35 cellular contexts compared by ENCODE assay signal in the genomic region with DNA sequence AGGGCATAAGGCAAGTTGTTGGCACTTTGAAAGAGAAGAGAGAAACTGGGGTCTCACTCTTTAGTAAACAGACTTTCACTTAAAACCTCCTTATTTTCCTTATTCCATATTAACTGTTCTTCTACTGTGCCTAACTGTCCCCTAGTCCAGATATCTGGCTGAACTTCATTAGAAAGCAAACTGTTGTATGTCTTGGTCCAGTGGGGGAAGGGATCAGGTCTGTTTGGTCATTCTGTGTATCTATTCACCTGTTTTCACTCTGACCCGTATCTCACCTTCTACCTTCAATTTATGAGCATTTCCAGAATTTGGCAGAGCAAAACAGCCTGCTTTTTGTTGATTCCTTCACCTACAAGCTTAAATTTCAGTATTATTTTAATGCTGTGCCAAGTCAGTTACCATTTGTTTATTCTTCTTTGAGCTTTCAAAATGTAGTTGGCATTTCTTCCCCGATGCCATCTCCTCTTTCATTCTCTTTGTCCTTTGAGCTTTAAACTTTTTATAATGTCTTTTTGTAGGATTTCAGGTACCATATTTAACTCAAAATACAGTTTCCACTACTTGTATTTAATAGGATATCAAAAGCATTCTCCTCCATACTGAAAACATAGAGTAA.
"Had no signal": no experiment of that assay in that cellular context is flagged by ENCODE, and none has a peak within 500 bp of the region (broad histone marks: within the 10 kb centered on the region; RNA-seq: fewer than 3 reads in every experiment).

No MANE protein-coding gene starts in this region.

- H3K36me3 Mint-ChIP-seq: activated CD8-positive, alpha-beta memory T cell treated with anti-CD3 and anti-CD28 coated beads, Interleukin-2, amount 10 ng/mL, durations not matched to agents 7 days and 5 days; activated naive CD4-positive, alpha-beta T cell treated with anti-CD3 and anti-CD28 coated beads, Interleukin-2, amount 10 ng/mL, durations not matched to agents 7 days and 5 days; activated naive CD4-positive, alpha-beta T cell treated with anti-CD3 and anti-CD28 coated beads, Interleukin-2, amount 50 U/mL, for 24 hours; activated naive CD8-positive, alpha-beta T cell; activated naive CD8-positive, alpha-beta T cell treated with anti-CD3 and anti-CD28 coated beads, Interleukin-2, amount 10 ng/mL, durations not matched to agents 7 days and 5 days; brain had no signal

- H3K36me3 ChIP-seq: ascending aorta, cardiac muscle cell had no signal

- H3K27me3 ChIP-seq: ascending aorta, cardiac muscle cell had no signal

- H3K9me3 ChIP-seq: ascending aorta had no signal

- H3K4me1 ChIP-seq: ascending aorta had no signal

- H3K9me3 Mint-ChIP-seq: activated CD4-positive, alpha-beta T cell treated with anti-CD3 and anti-CD28 coated beads, Interleukin-2, amount 10 ng/mL, durations not matched to agents 24 days and 14 days; activated naive CD4-positive, alpha-beta T cell treated with anti-CD3 and anti-CD28 coated beads, Interleukin-2, amount 10 ng/mL, durations not matched to agents 7 days and 5 days; activated T-helper 2 cell treated with anti-CD3 and anti-CD28 coated beads, Interferon-gamma antibody, Interleukin-2, Interleukin-4, amounts not matched to agents 10 μg/mL and 5 μg/mL and 100 μg/mL, durations not matched to agents 14 hours and 24 hours and 36 hours; brain; T-helper 2 cell treated with Interferon-gamma antibody and Interleukin-4, amounts not matched to agents 5 μg/mL and 100 μg/mL, for 36 hours had no signal

- ATAC-seq: activated CD8-positive, alpha-beta memory T cell treated with anti-CD3 and anti-CD28 coated beads, Interleukin-2, amount 10 ng/mL, durations not matched to agents 7 days and 5 days; activated CD8-positive, alpha-beta T cell treated with anti-CD3 and anti-CD28 coated beads, Interleukin-2, amount 10 ng/mL, durations not matched to agents 7 days and 5 days; activated naive CD8-positive, alpha-beta T cell treated with anti-CD3 and anti-CD28 coated beads, Interleukin-2, amount 50 U/mL, for 24 hours had no signal

- H3K27me3 Mint-ChIP-seq: activated B cell treated with CpG ODN at 0.5 μM for 24 hours; activated CD4-positive, alpha-beta memory T cell treated with anti-CD3 and anti-CD28 coated beads, Interleukin-2, amount 10 ng/mL, durations not matched to agents 7 days and 5 days; activated CD4-positive, alpha-beta T cell treated with anti-CD3 and anti-CD28 coated beads, Interleukin-2, amount 10 ng/mL, durations not matched to agents 24 days and 14 days; activated CD8-positive, alpha-beta memory T cell treated with anti-CD3 and anti-CD28 coated beads, Interleukin-2, amount 10 ng/mL, durations not matched to agents 7 days and 5 days; activated naive CD4-positive, alpha-beta T cell treated with anti-CD3 and anti-CD28 coated beads, Interleukin-2, amount 50 U/mL, for 24 hours; activated naive CD8-positive, alpha-beta T cell; activated naive CD8-positive, alpha-beta T cell treated with anti-CD3 and anti-CD28 coated beads, Interleukin-2, amount 10 ng/mL, durations not matched to agents 7 days and 5 days; activated naive CD8-positive, alpha-beta T cell treated with anti-CD3 and anti-CD28 coated beads, Interleukin-2, amount 50 U/mL, for 24 hours; activated T-cell treated with anti-CD3 and anti-CD28 coated beads, Interleukin-2, amount 50 U/mL, for 24 hours; brain; central memory CD8-positive, alpha-beta T cell had no signal

- H3K4me3 Mint-ChIP-seq: activated B cell treated with CpG ODN at 0.5 μM for 24 hours; activated CD4-positive, alpha-beta memory T cell treated with anti-CD3 and anti-CD28 coated beads, Interleukin-2, amount 10 ng/mL, durations not matched to agents 7 days and 5 days; activated CD4-positive, alpha-beta T cell treated with anti-CD3 and anti-CD28 coated beads, Interleukin-2, amount 10 ng/mL, durations not matched to agents 24 days and 14 days; activated CD8-positive, alpha-beta memory T cell treated with anti-CD3 and anti-CD28 coated beads, Interleukin-2, amount 10 ng/mL, durations not matched to agents 7 days and 5 days; activated CD8-positive, alpha-beta T cell treated with anti-CD3 and anti-CD28 coated beads, Interleukin-2, amount 10 ng/mL, durations not matched to agents 7 days and 5 days; activated naive CD4-positive, alpha-beta T cell treated with anti-CD3 and anti-CD28 coated beads, Interleukin-2, amount 10 ng/mL, durations not matched to agents 7 days and 5 days; activated naive CD4-positive, alpha-beta T cell treated with anti-CD3 and anti-CD28 coated beads, Interleukin-2, amount 50 U/mL, for 24 hours; activated naive CD8-positive, alpha-beta T cell; activated naive CD8-positive, alpha-beta T cell treated with anti-CD3 and anti-CD28 coated beads, Interleukin-2, amount 10 ng/mL, durations not matched to agents 7 days and 5 days; activated naive CD8-positive, alpha-beta T cell treated with anti-CD3 and anti-CD28 coated beads, Interleukin-2, amount 50 U/mL, for 24 hours; activated T-cell treated with anti-CD3 and anti-CD28 coated beads, Interleukin-2, amount 50 U/mL, for 24 hours; brain; central memory CD8-positive, alpha-beta T cell; T-helper 1 cell treated with Interleukin-12 subunit alpha and Interleukin-12 subunit beta and Interleukin-4 antibody, amounts not matched to agents 30 μg/mL and 1 μg/mL, for 36 hours; T-helper 2 cell treated with Interferon-gamma antibody and Interleukin-4, amounts not matched to agents 5 μg/mL and 100 μg/mL, for 36 hours had no signal

- H3K27ac Mint-ChIP-seq: activated B cell treated with CpG ODN at 0.5 μM for 24 hours; activated CD4-positive, alpha-beta memory T cell treated with anti-CD3 and anti-CD28 coated beads, Interleukin-2, amount 10 ng/mL, durations not matched to agents 7 days and 5 days; activated CD4-positive, alpha-beta T cell treated with anti-CD3 and anti-CD28 coated beads, Interleukin-2, amount 10 ng/mL, durations not matched to agents 24 days and 14 days; activated CD8-positive, alpha-beta memory T cell treated with anti-CD3 and anti-CD28 coated beads, Interleukin-2, amount 10 ng/mL, durations not matched to agents 7 days and 5 days; activated CD8-positive, alpha-beta T cell treated with anti-CD3 and anti-CD28 coated beads, Interleukin-2, amount 10 ng/mL, durations not matched to agents 7 days and 5 days; activated naive CD4-positive, alpha-beta T cell treated with anti-CD3 and anti-CD28 coated beads, Interleukin-2, amount 10 ng/mL, durations not matched to agents 7 days and 5 days; activated naive CD4-positive, alpha-beta T cell treated with anti-CD3 and anti-CD28 coated beads, Interleukin-2, amount 50 U/mL, for 24 hours; activated naive CD8-positive, alpha-beta T cell; activated naive CD8-positive, alpha-beta T cell treated with anti-CD3 and anti-CD28 coated beads, Interleukin-2, amount 10 ng/mL, durations not matched to agents 7 days and 5 days; activated naive CD8-positive, alpha-beta T cell treated with anti-CD3 and anti-CD28 coated beads, Interleukin-2, amount 50 U/mL, for 24 hours; activated T-cell treated with anti-CD3 and anti-CD28 coated beads, Interleukin-2, amount 50 U/mL, for 24 hours; activated T-helper 2 cell treated with anti-CD3 and anti-CD28 coated beads, Interferon-gamma antibody, Interleukin-2, Interleukin-4, amounts not matched to agents 10 μg/mL and 5 μg/mL and 100 μg/mL, durations not matched to agents 14 hours and 24 hours and 36 hours; brain; T-helper 1 cell treated with Interleukin-12 subunit alpha and Interleukin-12 subunit beta and Interleukin-4 antibody, amounts not matched to agents 30 μg/mL and 1 μg/mL, for 36 hours; T-helper 2 cell treated with Interferon-gamma antibody and Interleukin-4, amounts not matched to agents 5 μg/mL and 100 μg/mL, for 36 hours had no signal

- DNase-seq: activated B cell treated with CpG ODN at 0.5 μM for 24 hours; activated CD4-positive, alpha-beta memory T cell treated with anti-CD3 and anti-CD28 coated beads, Interleukin-2, amount 10 ng/mL, durations not matched to agents 7 days and 5 days; activated CD4-positive, alpha-beta T cell treated with anti-CD3 and anti-CD28 coated beads for 4 hours; activated CD4-positive, alpha-beta T cell treated with anti-CD3 and anti-CD28 coated beads, Interleukin-2, amount 10 ng/mL, durations not matched to agents 24 days and 14 days; activated CD4-positive, alpha-beta T cell treated with anti-CD3 and anti-CD28 coated beads, Interleukin-2, amount 50 U/mL, for 48 hours; activated CD4-positive, CD25-positive, alpha-beta regulatory T cell treated with anti-CD3 and anti-CD28 coated beads, Interleukin-2, amount 50 U/mL, for 72 hours; activated CD8-positive, alpha-beta memory T cell treated with anti-CD3 and anti-CD28 coated beads for 24 hours; activated CD8-positive, alpha-beta memory T cell treated with anti-CD3 and anti-CD28 coated beads, Interleukin-2, amount 10 ng/mL, durations not matched to agents 7 days and 5 days; activated CD8-positive, alpha-beta memory T cell treated with anti-CD3 and anti-CD28 coated beads, Interleukin-2, amount 50 U/mL, for 48 hours; activated CD8-positive, alpha-beta T cell treated with anti-CD3 and anti-CD28 coated beads, Interleukin-2, amount 10 ng/mL, durations not matched to agents 7 days and 5 days; activated effector memory CD4-positive, alpha-beta T cell treated with Interleukin-2 at 50 U/mL for 16 hours; activated gamma-delta T cell; activated naive CD4-positive, alpha-beta T cell treated with anti-CD3 and anti-CD28 coated beads, Interleukin-2, amount 10 ng/mL, durations not matched to agents 7 days and 5 days; activated naive CD4-positive, alpha-beta T cell treated with Interleukin-2 at 50 U/mL for 16 hours; activated naive CD8-positive, alpha-beta T cell treated with anti-CD3 and anti-CD28 coated beads, Interleukin-2, amount 10 ng/mL, durations not matched to agents 7 days and 5 days; activated naive CD8-positive, alpha-beta T cell treated with anti-CD3 and anti-CD28 coated beads, Interleukin-2, amount 50 U/mL, for 24 hours; activated T-cell treated with anti-CD3 and anti-CD28 coated beads, Interleukin-2, amount 50 U/mL, for 24 hours; activated T-cell treated with anti-CD3 and anti-CD28 coated beads, Interleukin-2, amount 50 U/mL, for 48 hours; amygdala; anterior cingulate cortex; caudate nucleus; cerebellar nuclear complex; T-helper 1 cell; T-helper 2 cell; T-helper 9 cell had no signal

- H3K4me3 ChIP-seq: ascending aorta, cardiac muscle cell had no signal

- H3K27ac ChIP-seq: ascending aorta, cardiac muscle cell, VCaP had no signal

- H3K4me1 Mint-ChIP-seq: activated B cell treated with CpG ODN at 0.5 μM for 24 hours; activated CD4-positive, alpha-beta memory T cell treated with anti-CD3 and anti-CD28 coated beads, Interleukin-2, amount 10 ng/mL, durations not matched to agents 7 days and 5 days; activated CD4-positive, alpha-beta T cell treated with anti-CD3 and anti-CD28 coated beads, Interleukin-2, amount 10 ng/mL, durations not matched to agents 24 days and 14 days; activated CD8-positive, alpha-beta memory T cell treated with anti-CD3 and anti-CD28 coated beads, Interleukin-2, amount 10 ng/mL, durations not matched to agents 7 days and 5 days; activated naive CD4-positive, alpha-beta T cell treated with anti-CD3 and anti-CD28 coated beads, Interleukin-2, amount 10 ng/mL, durations not matched to agents 7 days and 5 days; activated naive CD4-positive, alpha-beta T cell treated with anti-CD3 and anti-CD28 coated beads, Interleukin-2, amount 50 U/mL, for 24 hours; activated naive CD8-positive, alpha-beta T cell treated with anti-CD3 and anti-CD28 coated beads, Interleukin-2, amount 10 ng/mL, durations not matched to agents 7 days and 5 days; activated naive CD8-positive, alpha-beta T cell treated with anti-CD3 and anti-CD28 coated beads, Interleukin-2, amount 50 U/mL, for 24 hours; brain; central memory CD8-positive, alpha-beta T cell had no signal
